ENCODE assay signal across 8 cellular contexts in genomic region chr21:37220433-37220980, GRCh38. TPM values are rescaled to one million over a fixed set of nuclear protein-coding genes. Genes with fewer than 3 reads are reported as not detected.
A peak's percentile ranks its signal among the peaks of the same experiment; 100 is the strongest.
DNase-seq lines count a peak whose midpoint lies in the region; ATAC-seq, FAIRE-seq and TF ChIP-seq lines count a peak whose summit lies in the region.

No MANE protein-coding gene starts in this region.

- H3K36me3 ChIP-seq in CD8-positive, alpha-beta T cell (ENCODE audit: insufficient read depth, low read length): no peaks in the 10 kb centered on the region
- H3K36me3 ChIP-seq in OCI-LY7 (ENCODE audit: insufficient read depth, low read length): peaks cover 27% of the 10 kb centered on the region
- H3K36me3 ChIP-seq in adipocyte (ENCODE audit: control insufficient read depth, insufficient read depth, low read length, severe bottlenecking): peaks cover 24% of the 10 kb centered on the region
- H3K36me3 ChIP-seq in right atrium auricular region: peaks cover 23% of the 10 kb centered on the region

- peak overlapping the region; percentile 82 for H3K27ac ChIP-seq in CD8-positive, alpha-beta T cell (ENCODE audit: low read depth, low read length)
- peak overlapping the region; percentile 63 for H3K27ac ChIP-seq in OCI-LY7 (ENCODE audit: low read depth, low read length, poor library complexity, severe bottlenecking)
- peak overlapping the region; percentile 86 to 88 for H3K27ac ChIP-seq in right atrium auricular region

- H3K9me3 Mint-ChIP-seq in CD8-positive, alpha-beta T cell: no peaks in the 10 kb centered on the region

- no peaks in the 10 kb centered on the region for H4K20me1 ChIP-seq in OCI-LY7 (ENCODE audit: insufficient read depth, low read length)

- peaks cover 44% of the 10 kb centered on the region for H3K4me1 Mint-ChIP-seq in CD8-positive, alpha-beta T cell (ENCODE audit: low read depth)

- no peaks in the 10 kb centered on the region for H3K9me3 ChIP-seq in CD8-positive, alpha-beta T cell (ENCODE audit: low read length)
- H3K9me3 ChIP-seq in OCI-LY7 (ENCODE audit: low read length) (no peaks in the 10 kb centered on the region), adipocyte (ENCODE audit: control insufficient read depth, low read length) (no peaks in the 10 kb centered on the region), right atrium auricular region (no peaks in the 10 kb centered on the region)

- POLR2A ChIA-PET in CD8-positive, alpha-beta T cell (lab: Charles Lee): interaction anchor here (0.6 to 2.5 kb wide), 6 partner anchors 37 to 276 kb away, joined by 3 to 21 read pairs (median 3); partner anchors contain the start of gene VPS26C
- POLR2A ChIA-PET in OCI-LY7 (lab: Charles Lee): interaction anchor here (0.6 to 1.1 kb wide), 3 partner anchors 47 to 1290 kb away, joined by 3 to 4 read pairs (median 4); partner anchors contain the start of gene VPS26C

- peaks cover 19% of the 10 kb centered on the region for H3K36me3 Mint-ChIP-seq in CD8-positive, alpha-beta T cell

- DNase-seq in CD8-positive, alpha-beta T cell: peak in 5 of 7 experiments; percentile 20 to 36 (median 28)
- DNase-seq in OCI-LY7 (ENCODE audit: low spot score) (no peak), adipocyte (ENCODE audit: low read depth) (peak; percentile 63), right atrium auricular region (ENCODE audit: low spot score) (no peak), sciatic nerve (ENCODE audit: low spot score) (no peak), D721Med (ENCODE audit: insufficient read length, low spot score) (no peak)

- peak overlapping the region; percentile 77 for H3K4me2 ChIP-seq in OCI-LY7 (ENCODE audit: low read length)

- no peak for TF ChIP-seq CTCF in CD8-positive, alpha-beta T cell (IDR thresholded peaks at IDR 0.05)
- TF ChIP-seq CTCF in OCI-LY7 (conservative IDR thresholded peaks at IDR 0.05; ENCODE audit: low read length): no peak
- no peak for TF ChIP-seq CTCF in right atrium auricular region (IDR thresholded peaks at IDR 0.05)
- TF ChIP-seq CTCF in D721Med (IDR thresholded peaks at IDR 0.05; ENCODE audit: insufficient read depth, missing control alignments): no peak

- H3K27ac Mint-ChIP-seq in CD8-positive, alpha-beta T cell: peak overlapping the region; percentile 93

- intact Hi-C loops in CD8-positive, alpha-beta T cell (cut with DNase I, micrococcal nuclease): loop anchor here (2.0 to 10.0 kb wide), 7 partner anchors 38 to 422 kb away; partner anchors contain the start of genes PIGP (in 1 of the 2) and TTC3 (in 1 of the 2)
- intact Hi-C loops in OCI-LY7 (cut with micrococcal nuclease; ENCODE audit: unreplicated experiment) (no loop called here), sciatic nerve (cut with DNase I) (loop anchor here (10.0 kb wide), 1 partner anchor 144 kb away; the partner anchor contains the start of gene DYRK1A)

- FAIRE-seq in D721Med (lab: Jason Lieb, UNC): no peak

- no peaks in the 10 kb centered on the region for H3K27me3 ChIP-seq in CD8-positive, alpha-beta T cell (ENCODE audit: insufficient read depth, low read length)
- H3K27me3 ChIP-seq in adipocyte (replicated peaks; ENCODE audit: control insufficient read depth, insufficient read depth, low read length): no peaks in the 10 kb centered on the region
- no peaks in the 10 kb centered on the region for H3K27me3 ChIP-seq in right atrium auricular region

- H3K9me2 ChIP-seq in OCI-LY7 (ENCODE audit: insufficient read depth, low read length): no peaks in the 10 kb centered on the region

- peak overlapping the region; percentile 92 for H3K4me3 ChIP-seq in CD8-positive, alpha-beta T cell (ENCODE audit: low read depth, low read length)
- H3K4me3 ChIP-seq in OCI-LY7 (ENCODE audit: low read depth, low read length, poor library complexity, severe bottlenecking): peak overlapping the region; percentile 68
- peak overlapping the region; percentile 96 for H3K4me3 ChIP-seq in adipocyte (ENCODE audit: low read length)
- peak overlapping the region; percentile 51 to 73 for H3K4me3 ChIP-seq in right atrium auricular region

- H2AFZ ChIP-seq in OCI-LY7 (ENCODE audit: low read length): peak overlapping the region; percentile 90

- CTCF ChIA-PET in CD8-positive, alpha-beta T cell (lab: Charles Lee): interaction anchor here (0.8 to 1.8 kb wide), 3 partner anchors 12 to 343 kb away, joined by 3 to 6 read pairs (median 4); partner anchors contain the start of gene VPS26C
- CTCF ChIA-PET in OCI-LY7 (lab: Charles Lee; ENCODE audit: unreplicated experiment): no interaction called here

- H3K4me1 ChIP-seq in CD8-positive, alpha-beta T cell (ENCODE audit: insufficient read depth, low read length): peaks cover 35% of the 10 kb centered on the region
- H3K4me1 ChIP-seq in OCI-LY7 (ENCODE audit: insufficient read depth, low read length, poor library complexity, severe bottlenecking) (peaks cover 16% of the 10 kb centered on the region), adipocyte (ENCODE audit: control insufficient read depth, insufficient read depth, low read length) (peaks cover 13% of the 10 kb centered on the region), right atrium auricular region (peaks cover 0 to 11% of the 10 kb centered on the region in 2 donors)

- ATAC-seq in CD8-positive, alpha-beta T cell: peak; percentile 20
- ATAC-seq in GM19035 (IDR thresholded peaks at IDR 0.05; ENCODE audit: unreplicated experiment) (peak; percentile 48), HG03139 (IDR thresholded peaks at IDR 0.05; ENCODE audit: unreplicated experiment) (peak; percentile 38), sciatic nerve (peak; percentile 74)

- no peaks in the 10 kb centered on the region for H3K27me3 Mint-ChIP-seq in CD8-positive, alpha-beta T cell (ENCODE audit: low read depth)

- H3K4me3 Mint-ChIP-seq in CD8-positive, alpha-beta T cell: peak overlapping the region; percentile 81

- peaks cover 19% of the 10 kb centered on the region; the same call in 1 of the 2 replicates for H3K79me2 ChIP-seq in OCI-LY7 (ENCODE audit: insufficient read depth, low read depth, low read length)

- H3K9ac ChIP-seq in adipocyte (ENCODE audit: low read length): peak overlapping the region; percentile 90

- no TSS peak for BruUV-seq in OCI-LY7 (replicated peaks; lab: Mats Ljungman, UMichigan)

RNA-seq across cellular contexts. Expression of gene VPS26C, which starts 46.6 kb away (rescaled TPM):
- total RNA-seq in CD8-positive, alpha-beta T cell: 10 to 100 TPM; 37.4 to 39.4 TPM
- 33.0 and 39.7 TPM in 2 replicates for total RNA-seq in OCI-LY7 (2014; rRNA removed; shearing (Covaris generic))
- total RNA-seq in OCI-LY7 (2022) (43.3 and 46.7 TPM in 2 replicates), right atrium auricular region (10 to 100 TPM; 45.2 to 53.8 TPM), sciatic nerve (48.8 TPM)

Comparison
In these comparisons a context has a peak if more than half of its experiments do, and no peak if none do; other contexts are left out.
1. ATAC-seq: peak in every context shown above with its lines; median percentile 74 in sciatic nerve; 48 in GM19035; 38 in HG03139; 20 in CD8-positive, alpha-beta T cell.
2. DNase-seq: peak in CD8-positive, alpha-beta T cell (5 of 7) and adipocyte (single experiment); none in OCI-LY7 (single experiment), right atrium auricular region (single experiment), sciatic nerve (single experiment) and D721Med (single experiment).
3. Peak in every context shown above with its lines, with median percentiles within 50 percentile points of each other: H3K27ac ChIP-seq and H3K4me3 ChIP-seq.